8 cellular contexts compared by ENCODE assay signal in genomic region chr13:112943309-112944125, GRCh38. TPM values are rescaled to one million over a fixed set of nuclear protein-coding genes. Genes with fewer than 3 reads are reported as not detected.
A peak's percentile ranks its signal among the peaks of the same experiment; 100 is the strongest.
DNase-seq lines count a peak whose midpoint lies in the region; ATAC-seq and TF ChIP-seq lines count a peak whose summit lies in the region.

No MANE protein-coding gene starts in this region.

- TF ChIP-seq CTCF in GM23338 (conservative IDR thresholded peaks at IDR 0.05; ENCODE audit: low read depth in 2 of 2) (no peak), foreskin fibroblast (IDR thresholded peaks at IDR 0.05; ENCODE audit: low read depth, low read length) (no peak), neural progenitor cell (IDR thresholded peaks at IDR 0.05) (no peak)

- peaks cover 10% of the 10 kb centered on the region for H3K9me3 Mint-ChIP-seq in GM23338
- no peaks in the 10 kb centered on the region for H3K9me3 Mint-ChIP-seq in neural progenitor cell

- H3K4me1 Mint-ChIP-seq in GM23338: peaks cover 15% of the 10 kb centered on the region
- H3K4me1 Mint-ChIP-seq in neural progenitor cell: peaks cover 11% of the 10 kb centered on the region

- H2AFZ ChIP-seq in GM23338 (peak overlapping the region; percentile 81), neural progenitor cell (replicated peaks) (peak overlapping the region; percentile 81)

- no peak overlapping the region for H3K27ac ChIP-seq in GM23338 (ENCODE audit: low read depth)
- H3K27ac ChIP-seq in neural progenitor cell: no peak overlapping the region

- no peaks in the 10 kb centered on the region for H3F3A ChIP-seq in GM23338 (replicated peaks; ENCODE audit: low read depth)
- H3F3A ChIP-seq in neural progenitor cell (ENCODE audit: low read depth): peaks cover 14% of the 10 kb centered on the region

- H3K4me3 ChIP-seq in GM23338 (peak overlapping the region; percentile 68), foreskin fibroblast (ENCODE audit: low read depth in 1 of 2, low read length in 2 of 2) (peak overlapping the region; percentile 47 to 48), neural progenitor cell (peak overlapping the region; percentile 75)

- no peaks in the 10 kb centered on the region for H3K4me1 ChIP-seq in GM23338 (ENCODE audit: insufficient read depth)
- peaks cover 3% of the 10 kb centered on the region for H3K4me1 ChIP-seq in neural progenitor cell

- DNase-seq in GM03348 (ENCODE audit: low spot score) (peak; percentile 75), GM23338 (ENCODE audit: low spot score) (peak; percentile 72), NCI-H1092 (lab: John Stamatoyannopoulos, UW) (peak; percentile 46), activated T-cell treated with anti-CD3 and anti-CD28 coated beads for 48 hours (ENCODE audit: low read depth) (peak; percentile 19), foreskin fibroblast (peak; percentile 12 to 50), neural progenitor cell (ENCODE audit: low spot score) (peak; percentile 85), NCI-H2029 (lab: John Stamatoyannopoulos, UW) (no peak)

- ATAC-seq in GM23338: peak; percentile 78
- no peak for ATAC-seq in GM21717 (IDR thresholded peaks at IDR 0.05; ENCODE audit: unreplicated experiment)

- H3K27ac Mint-ChIP-seq in GM23338 (no peak overlapping the region), neural progenitor cell (no peak overlapping the region)

- H3K36me3 ChIP-seq in GM23338 (ENCODE audit: insufficient read depth) (no peaks in the 10 kb centered on the region), neural progenitor cell (no peaks in the 10 kb centered on the region)

- H3K27me3 ChIP-seq in GM23338 (ENCODE audit: insufficient read depth) (no peaks in the 10 kb centered on the region), neural progenitor cell (peaks cover 8% of the 10 kb centered on the region)

- no peaks in the 10 kb centered on the region; the same call in 1 of the 2 replicates for H4K20me1 ChIP-seq in GM23338 (replicated peaks; ENCODE audit: insufficient read depth)
- peaks cover 58% of the 10 kb centered on the region for H4K20me1 ChIP-seq in neural progenitor cell (ENCODE audit: low read depth)

- peak overlapping the region; percentile 84 for H3K4me2 ChIP-seq in GM23338
- peak overlapping the region; percentile 96 for H3K4me2 ChIP-seq in neural progenitor cell

- H3K36me3 Mint-ChIP-seq in GM23338 (ENCODE audit: low read depth) (peaks cover 5% of the 10 kb centered on the region), neural progenitor cell (no peaks in the 10 kb centered on the region)

- H3K9me2 ChIP-seq in GM23338 (ENCODE audit: insufficient read depth): 0 out of 2 replicates have a peak, but pooled peaks cover 4% of the 10 kb centered on the region

- no peaks in the 10 kb centered on the region for H3K9me3 ChIP-seq in neural progenitor cell (ENCODE audit: low read depth)

- peak overlapping the region; percentile 78 for H3K4me3 Mint-ChIP-seq in GM23338
- peak overlapping the region; percentile 81 for H3K4me3 Mint-ChIP-seq in neural progenitor cell

- H3K27me3 Mint-ChIP-seq in GM23338 (ENCODE audit: insufficient read depth, low read depth, poor library complexity): peaks cover 6% of the 10 kb centered on the region
- H3K27me3 Mint-ChIP-seq in neural progenitor cell (ENCODE audit: insufficient read depth, low read depth): peaks cover 9% of the 10 kb centered on the region

- H3K79me2 ChIP-seq in GM23338 (replicated peaks; ENCODE audit: insufficient read depth): no peaks in the 10 kb centered on the region
- peaks cover 10% of the 10 kb centered on the region for H3K79me2 ChIP-seq in neural progenitor cell (ENCODE audit: low read depth)

- H3K9ac ChIP-seq in neural progenitor cell: peak overlapping the region; percentile 53

TF ChIP-seq in GM23338, 12 proteins besides CTCF, POLR2A, EP300 and RAD21 (continues in another document):
- no peak for TF ChIP-seq ZNF114 (CRISPR knock-in tag; IDR thresholded peaks at IDR 0.05)
- no peak for TF ChIP-seq REST (IDR thresholded peaks at IDR 0.05; ENCODE audit: unreplicated experiment)
- no peak for TF ChIP-seq JUNB (IDR thresholded peaks at IDR 0.05; ENCODE audit: unreplicated experiment)
- TF ChIP-seq NANOG (IDR thresholded peaks at IDR 0.05; ENCODE audit: borderline replicate concordance): no peak
- TF ChIP-seq POLR2AphosphoS5 (IDR thresholded peaks at IDR 0.05; ENCODE audit: low read depth): no peak
- TF ChIP-seq EZH2 (IDR thresholded peaks at IDR 0.05; ENCODE audit: low read depth, unreplicated experiment): no peak
- TF ChIP-seq CREB1 (CRISPR knock-in tag; IDR thresholded peaks at IDR 0.05; ENCODE audit: low read depth): no peak
- no peak for TF ChIP-seq STAT1 (IDR thresholded peaks at IDR 0.05; ENCODE audit: unreplicated experiment)
- TF ChIP-seq ETS1 (IDR thresholded peaks at IDR 0.05): no peak
- TF ChIP-seq ZNF331 (CRISPR knock-in tag; IDR thresholded peaks at IDR 0.05; ENCODE audit: low read depth): no peak
- TF ChIP-seq EZH2phosphoT487 (IDR thresholded peaks at IDR 0.05; ENCODE audit: unreplicated experiment): no peak

RNA-seq across cellular contexts. Expression of gene MCF2L, which starts 25.5 kb away (rescaled TPM):
- 22.9 and 25.6 TPM in 2 replicates for total RNA-seq in GM23338 (2014; rRNA removed; shearing (Covaris generic))
- 4.8 and 7.4 TPM in 2 replicates for polyA plus RNA-seq in GM23338 (2016; fragmentation: Nextera tagmentation; extraction: Ambion mirVana)
- total RNA-seq in neural progenitor cell (ENCODE audit: low replicate concordance): 40.4 and 59.2 TPM in 2 replicates
